Comparison of ENCODE assay signal across 36 cellular contexts in genomic region chr20:24855848-24856247, GRCh38.
"Had no signal": no experiment of that assay in that cellular context is flagged by ENCODE, and none has a peak within 500 bp of the region (broad histone marks: within the 10 kb centered on the region; RNA-seq: fewer than 3 reads in every experiment).

No MANE protein-coding gene starts in this region.

- H3K4me3 ChIP-seq: adrenal gland, body of pancreas, breast epithelium had no signal

- H3K4me1 ChIP-seq: adrenal gland, body of pancreas, breast epithelium had no signal

- H3K27ac Mint-ChIP-seq: activated B cell treated with CpG ODN at 0.5 μM for 24 hours; activated CD4-positive, alpha-beta memory T cell treated with anti-CD3 and anti-CD28 coated beads for 36 hours; activated CD4-positive, alpha-beta T cell treated with anti-CD3 and anti-CD28 coated beads, Interleukin-2, amount 10 ng/mL, durations not matched to agents 24 days and 14 days; activated CD8-positive, alpha-beta T cell treated with anti-CD3 and anti-CD28 coated beads for 36 hours; activated naive CD4-positive, alpha-beta T cell treated with anti-CD3 and anti-CD28 coated beads for 36 hours; activated naive CD4-positive, alpha-beta T cell treated with anti-CD3 and anti-CD28 coated beads, Interleukin-2, amount 50 U/mL, for 72 hours; activated naive CD8-positive, alpha-beta T cell treated with anti-CD3 and anti-CD28 coated beads for 36 hours; activated T-cell treated with anti-CD3 and anti-CD28 coated beads, Interleukin-2, amount 50 U/mL, for 72 hours; activated T-helper 1 cell treated with anti-CD3 and anti-CD28 coated beads, Interleukin-12 subunit alpha, Interleukin-12 subunit beta, Interleukin-2, Interleukin-4 antibody, amounts not matched to agents 30 ng/mL and 10 ng/mL and 1 ng/mL, durations not matched to agents 14 hours and 24 hours and 36 hours; activated T-helper 17 cell treated with anti-CD3 and anti-CD28 coated beads, Interleukin-2, amount 50 U/mL, for 72 hours; T-helper 1 cell treated with Interleukin-12 subunit alpha and Interleukin-12 subunit beta and Interleukin-4 antibody, amounts not matched to agents 30 μg/mL and 1 μg/mL, for 36 hours; T-helper 2 cell treated with Interferon-gamma antibody and Interleukin-4, amounts not matched to agents 5 μg/mL and 100 μg/mL, for 36 hours had no signal

- H3K36me3 ChIP-seq: adrenal gland, brain microvascular endothelial cell, breast epithelium had no signal

- H3K27me3 Mint-ChIP-seq: activated naive CD8-positive, alpha-beta T cell treated with anti-CD3 and anti-CD28 coated beads for 36 hours had no signal

- H3K9me3 Mint-ChIP-seq: activated T-helper 17 cell treated with anti-CD3 and anti-CD28 coated beads, Interleukin-2, amount 50 U/mL, for 72 hours had no signal

- H3K36me3 Mint-ChIP-seq: activated naive CD8-positive, alpha-beta T cell treated with anti-CD3 and anti-CD28 coated beads for 36 hours had no signal

- H3K4me3 Mint-ChIP-seq: activated B cell treated with CpG ODN at 0.5 μM for 24 hours; activated CD4-positive, alpha-beta memory T cell treated with anti-CD3 and anti-CD28 coated beads for 36 hours; activated CD4-positive, alpha-beta T cell treated with anti-CD3 and anti-CD28 coated beads, Interleukin-2, amount 10 ng/mL, durations not matched to agents 24 days and 14 days; activated CD8-positive, alpha-beta T cell treated with anti-CD3 and anti-CD28 coated beads for 36 hours; activated naive CD4-positive, alpha-beta T cell treated with anti-CD3 and anti-CD28 coated beads for 36 hours; activated naive CD8-positive, alpha-beta T cell treated with anti-CD3 and anti-CD28 coated beads for 36 hours; activated T-cell treated with anti-CD3 and anti-CD28 coated beads, Interleukin-2, amount 50 U/mL, for 4 hours; activated T-cell treated with anti-CD3 and anti-CD28 coated beads, Interleukin-2, amount 50 U/mL, for 72 hours; activated T-helper 1 cell treated with anti-CD3 and anti-CD28 coated beads, Interleukin-12 subunit alpha, Interleukin-12 subunit beta, Interleukin-2, Interleukin-4 antibody, amounts not matched to agents 30 ng/mL and 10 ng/mL and 1 ng/mL, durations not matched to agents 14 hours and 24 hours and 36 hours; activated T-helper 17 cell treated with anti-CD3 and anti-CD28 coated beads, Interleukin-2, amount 50 U/mL, for 72 hours; T-helper 1 cell treated with Interleukin-12 subunit alpha and Interleukin-12 subunit beta and Interleukin-4 antibody, amounts not matched to agents 30 μg/mL and 1 μg/mL, for 36 hours; T-helper 2 cell treated with Interferon-gamma antibody and Interleukin-4, amounts not matched to agents 5 μg/mL and 100 μg/mL, for 36 hours had no signal

- DNase-seq: activated B cell treated with CpG ODN at 0.5 μM for 24 hours; activated CD4-positive, alpha-beta memory T cell treated with anti-CD3 and anti-CD28 coated beads for 36 hours; activated CD4-positive, alpha-beta T cell treated with anti-CD3 and anti-CD28 coated beads for 4 hours; activated CD4-positive, alpha-beta T cell treated with anti-CD3 and anti-CD28 coated beads, Interleukin-2, amount 10 ng/mL, durations not matched to agents 24 days and 14 days; activated CD4-positive, alpha-beta T cell treated with anti-CD3 and anti-CD28 coated beads, Interleukin-2, amount 50 U/mL, for 1 hour; activated CD4-positive, alpha-beta T cell treated with anti-CD3 and anti-CD28 coated beads, Interleukin-2, amount 50 U/mL, for 4 hours; activated CD4-positive, CD25-positive, alpha-beta regulatory T cell treated with anti-CD3 and anti-CD28 coated beads, Interleukin-2, amount 50 U/mL, for 72 hours; activated CD8-positive, alpha-beta memory T cell treated with anti-CD3 and anti-CD28 coated beads, Interleukin-2, amount 50 U/mL, for 4 hours; activated CD8-positive, alpha-beta T cell treated with anti-CD3 and anti-CD28 coated beads for 36 hours; activated effector memory CD4-positive, alpha-beta T cell treated with anti-CD3 and anti-CD28 coated beads, Interleukin-2, amount 50 U/mL, for 16 hours; activated gamma-delta T cell treated with Interleukin-2 at 50 U/mL for 16 hours; activated naive CD4-positive, alpha-beta T cell; activated naive CD4-positive, alpha-beta T cell treated with anti-CD3 and anti-CD28 coated beads for 36 hours; activated naive CD4-positive, alpha-beta T cell treated with anti-CD3 and anti-CD28 coated beads, Interleukin-2, amount 50 U/mL, for 16 hours; activated naive CD8-positive, alpha-beta T cell treated with anti-CD3 and anti-CD28 coated beads for 36 hours; activated T-cell treated with anti-CD3 and anti-CD28 coated beads for 4 hours; activated T-cell treated with anti-CD3 and anti-CD28 coated beads, Interleukin-2, amount 50 U/mL, for 1 hour; activated T-cell treated with anti-CD3 and anti-CD28 coated beads, Interleukin-2, amount 50 U/mL, for 4 hours; activated T-cell treated with anti-CD3 and anti-CD28 coated beads, Interleukin-2, amount 50 U/mL, for 72 hours; adrenal gland; amniotic stem cell; body of pancreas; brain microvascular endothelial cell; central memory CD4-positive, alpha-beta T cell; T-helper 1 cell; T-helper 2 cell; T-helper 9 cell had no signal

- FAIRE-seq: astrocyte, TTC549 had no signal

- H3K4me1 Mint-ChIP-seq: activated B cell treated with CpG ODN at 0.5 μM for 24 hours; activated naive CD8-positive, alpha-beta T cell treated with anti-CD3 and anti-CD28 coated beads for 36 hours had no signal

- H3K27ac ChIP-seq: adrenal gland, body of pancreas, brain microvascular endothelial cell, breast epithelium, VCaP had no signal

- H3K27me3 ChIP-seq: adrenal gland, body of pancreas, brain microvascular endothelial cell, breast epithelium had no signal

- H3K9me3 ChIP-seq: adrenal gland had no signal
